Comparison of ENCODE assay signal across 1 cellular context in the genomic region with DNA sequence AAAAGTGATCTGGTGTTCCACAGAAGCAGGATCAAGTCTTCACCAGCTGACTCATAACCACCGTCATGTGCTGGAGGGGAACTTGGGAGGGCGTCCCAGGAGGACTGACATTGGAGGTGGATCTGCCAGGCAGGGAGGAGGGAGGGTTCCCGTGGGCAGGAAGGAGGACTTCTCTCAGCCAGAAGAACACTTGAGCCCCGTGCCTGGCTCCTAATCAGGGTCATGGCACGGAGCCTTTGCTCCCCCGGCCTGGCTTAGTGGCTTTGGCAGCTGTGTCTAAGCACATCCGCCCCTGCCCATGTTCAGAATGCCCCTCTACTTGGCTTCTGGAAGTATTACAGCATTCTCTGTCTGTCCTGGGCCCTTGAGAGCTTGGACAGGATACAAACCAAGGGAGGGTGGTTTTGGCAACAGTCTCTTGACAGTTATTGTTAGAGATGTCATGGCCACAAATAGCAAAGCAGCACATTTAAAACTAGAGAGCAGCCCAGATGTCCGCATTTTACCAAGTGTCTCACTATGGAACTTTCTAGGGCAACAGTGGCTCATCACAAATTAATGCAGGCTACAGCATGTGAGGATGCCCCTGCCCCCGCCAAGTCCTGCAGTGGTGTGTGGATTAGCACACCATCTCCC.
TF ChIP-seq lines count a peak whose summit lies in the region.

No MANE protein-coding gene starts in this region.

TF ChIP-seq in HEK293, 187 proteins besides CTCF, POLR2A, EP300 and RAD21 (continued from another document):
- TF ChIP-seq, protein P1, sequence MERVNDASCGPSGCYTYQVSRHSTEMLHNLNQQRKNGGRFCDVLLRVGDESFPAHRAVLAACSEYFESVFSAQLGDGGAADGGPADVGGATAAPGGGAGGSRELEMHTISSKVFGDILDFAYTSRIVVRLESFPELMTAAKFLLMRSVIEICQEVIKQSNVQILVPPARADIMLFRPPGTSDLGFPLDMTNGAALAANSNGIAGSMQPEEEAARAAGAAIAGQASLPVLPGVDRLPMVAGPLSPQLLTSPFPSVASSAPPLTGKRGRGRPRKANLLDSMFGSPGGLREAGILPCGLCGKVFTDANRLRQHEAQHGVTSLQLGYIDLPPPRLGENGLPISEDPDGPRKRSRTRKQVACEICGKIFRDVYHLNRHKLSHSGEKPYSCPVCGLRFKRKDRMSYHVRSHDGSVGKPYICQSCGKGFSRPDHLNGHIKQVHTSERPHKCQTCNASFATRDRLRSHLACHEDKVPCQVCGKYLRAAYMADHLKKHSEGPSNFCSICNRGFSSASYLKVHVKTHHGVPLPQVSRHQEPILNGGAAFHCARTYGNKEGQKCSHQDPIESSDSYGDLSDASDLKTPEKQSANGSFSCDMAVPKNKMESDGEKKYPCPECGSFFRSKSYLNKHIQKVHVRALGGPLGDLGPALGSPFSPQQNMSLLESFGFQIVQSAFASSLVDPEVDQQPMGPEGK (tag by site-specific recombination; IDR thresholded peaks at IDR 0.05), result no peak
- TF ChIP-seq ZNF610 (tag by site-specific recombination; IDR thresholded peaks at IDR 0.05; ENCODE audit: borderline replicate concordance), result no peak
- no peak for TF ChIP-seq ZNF248 (tag by site-specific recombination; IDR thresholded peaks at IDR 0.05)
- TF ChIP-seq ZNF350 (tag by site-specific recombination; IDR thresholded peaks at IDR 0.05), result no peak
- no peak for TF ChIP-seq ZNF621 (tag by site-specific recombination; IDR thresholded peaks at IDR 0.05)
- TF ChIP-seq, protein P2, sequence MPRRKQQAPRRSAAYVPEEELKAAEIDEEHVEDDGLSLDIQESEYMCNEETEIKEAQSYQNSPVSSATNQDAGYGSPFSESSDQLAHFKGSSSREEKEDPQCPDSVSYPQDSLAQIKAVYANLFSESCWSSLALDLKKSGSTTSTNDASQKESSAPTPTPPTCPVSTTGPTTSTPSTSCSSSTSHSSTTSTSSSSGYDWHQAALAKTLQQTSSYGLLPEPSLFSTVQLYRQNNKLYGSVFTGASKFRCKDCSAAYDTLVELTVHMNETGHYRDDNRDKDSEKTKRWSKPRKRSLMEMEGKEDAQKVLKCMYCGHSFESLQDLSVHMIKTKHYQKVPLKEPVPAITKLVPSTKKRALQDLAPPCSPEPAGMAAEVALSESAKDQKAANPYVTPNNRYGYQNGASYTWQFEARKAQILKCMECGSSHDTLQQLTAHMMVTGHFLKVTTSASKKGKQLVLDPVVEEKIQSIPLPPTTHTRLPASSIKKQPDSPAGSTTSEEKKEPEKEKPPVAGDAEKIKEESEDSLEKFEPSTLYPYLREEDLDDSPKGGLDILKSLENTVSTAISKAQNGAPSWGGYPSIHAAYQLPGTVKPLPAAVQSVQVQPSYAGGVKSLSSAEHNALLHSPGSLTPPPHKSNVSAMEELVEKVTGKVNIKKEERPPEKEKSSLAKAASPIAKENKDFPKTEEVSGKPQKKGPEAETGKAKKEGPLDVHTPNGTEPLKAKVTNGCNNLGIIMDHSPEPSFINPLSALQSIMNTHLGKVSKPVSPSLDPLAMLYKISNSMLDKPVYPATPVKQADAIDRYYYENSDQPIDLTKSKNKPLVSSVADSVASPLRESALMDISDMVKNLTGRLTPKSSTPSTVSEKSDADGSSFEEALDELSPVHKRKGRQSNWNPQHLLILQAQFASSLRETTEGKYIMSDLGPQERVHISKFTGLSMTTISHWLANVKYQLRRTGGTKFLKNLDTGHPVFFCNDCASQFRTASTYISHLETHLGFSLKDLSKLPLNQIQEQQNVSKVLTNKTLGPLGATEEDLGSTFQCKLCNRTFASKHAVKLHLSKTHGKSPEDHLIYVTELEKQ (tag by site-specific recombination; IDR thresholded peaks at IDR 0.05; ENCODE audit: borderline replicate concordance), result no peak
- no peak for TF ChIP-seq ZNF404 (tag by site-specific recombination; IDR thresholded peaks at IDR 0.05)
- no peak for TF ChIP-seq ZNF184 (tag by site-specific recombination; IDR thresholded peaks at IDR 0.05)
- TF ChIP-seq SP2 (tag by site-specific recombination; IDR thresholded peaks at IDR 0.05), result no peak
- TF ChIP-seq, protein P3, sequence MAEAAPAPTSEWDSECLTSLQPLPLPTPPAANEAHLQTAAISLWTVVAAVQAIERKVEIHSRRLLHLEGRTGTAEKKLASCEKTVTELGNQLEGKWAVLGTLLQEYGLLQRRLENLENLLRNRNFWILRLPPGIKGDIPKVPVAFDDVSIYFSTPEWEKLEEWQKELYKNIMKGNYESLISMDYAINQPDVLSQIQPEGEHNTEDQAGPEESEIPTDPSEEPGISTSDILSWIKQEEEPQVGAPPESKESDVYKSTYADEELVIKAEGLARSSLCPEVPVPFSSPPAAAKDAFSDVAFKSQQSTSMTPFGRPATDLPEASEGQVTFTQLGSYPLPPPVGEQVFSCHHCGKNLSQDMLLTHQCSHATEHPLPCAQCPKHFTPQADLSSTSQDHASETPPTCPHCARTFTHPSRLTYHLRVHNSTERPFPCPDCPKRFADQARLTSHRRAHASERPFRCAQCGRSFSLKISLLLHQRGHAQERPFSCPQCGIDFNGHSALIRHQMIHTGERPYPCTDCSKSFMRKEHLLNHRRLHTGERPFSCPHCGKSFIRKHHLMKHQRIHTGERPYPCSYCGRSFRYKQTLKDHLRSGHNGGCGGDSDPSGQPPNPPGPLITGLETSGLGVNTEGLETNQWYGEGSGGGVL (tag by site-specific recombination; IDR thresholded peaks at IDR 0.05), result 0 out of 2 replicates have a peak, but pooled peaks have one; percentile 29
- no peak for TF ChIP-seq ZNF202 (tag by site-specific recombination; IDR thresholded peaks at IDR 0.05; ENCODE audit: borderline replicate concordance)
- 0 out of 2 replicates have a peak, but pooled peaks have one; percentile 18 for TF ChIP-seq ZFHX2 (tag by site-specific recombination; conservative IDR thresholded peaks at IDR 0.05)
- TF ChIP-seq, protein P4, sequence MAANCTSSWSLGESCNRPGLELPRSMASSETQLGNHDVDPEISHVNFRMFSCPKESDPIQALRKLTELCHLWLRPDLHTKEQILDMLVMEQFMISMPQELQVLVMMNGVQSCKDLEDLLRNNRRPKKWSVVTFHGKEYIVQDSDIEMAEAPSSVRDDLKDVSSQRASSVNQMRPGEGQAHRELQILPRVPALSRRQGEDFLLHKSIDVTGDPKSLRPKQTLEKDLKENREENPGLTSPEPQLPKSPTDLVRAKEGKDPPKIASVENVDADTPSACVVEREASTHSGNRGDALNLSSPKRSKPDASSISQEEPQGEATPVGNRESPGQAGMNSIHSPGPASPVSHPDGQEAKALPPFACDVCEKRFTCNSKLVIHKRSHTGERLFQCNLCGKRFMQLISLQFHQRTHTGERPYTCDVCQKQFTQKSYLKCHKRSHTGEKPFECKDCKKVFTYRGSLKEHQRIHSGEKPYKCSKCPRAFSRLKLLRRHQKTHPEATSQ (tag by site-specific recombination; IDR thresholded peaks at IDR 0.05), result no peak
- TF ChIP-seq ZNF211 (tag by site-specific recombination; IDR thresholded peaks at IDR 0.05; ENCODE audit: low read depth), result no peak
- no peak for TF ChIP-seq ZNF549 (tag by site-specific recombination; IDR thresholded peaks at IDR 0.05)
- no peak for TF ChIP-seq ZIC2 (tag by site-specific recombination; IDR thresholded peaks at IDR 0.05)
- TF ChIP-seq, protein P5, sequence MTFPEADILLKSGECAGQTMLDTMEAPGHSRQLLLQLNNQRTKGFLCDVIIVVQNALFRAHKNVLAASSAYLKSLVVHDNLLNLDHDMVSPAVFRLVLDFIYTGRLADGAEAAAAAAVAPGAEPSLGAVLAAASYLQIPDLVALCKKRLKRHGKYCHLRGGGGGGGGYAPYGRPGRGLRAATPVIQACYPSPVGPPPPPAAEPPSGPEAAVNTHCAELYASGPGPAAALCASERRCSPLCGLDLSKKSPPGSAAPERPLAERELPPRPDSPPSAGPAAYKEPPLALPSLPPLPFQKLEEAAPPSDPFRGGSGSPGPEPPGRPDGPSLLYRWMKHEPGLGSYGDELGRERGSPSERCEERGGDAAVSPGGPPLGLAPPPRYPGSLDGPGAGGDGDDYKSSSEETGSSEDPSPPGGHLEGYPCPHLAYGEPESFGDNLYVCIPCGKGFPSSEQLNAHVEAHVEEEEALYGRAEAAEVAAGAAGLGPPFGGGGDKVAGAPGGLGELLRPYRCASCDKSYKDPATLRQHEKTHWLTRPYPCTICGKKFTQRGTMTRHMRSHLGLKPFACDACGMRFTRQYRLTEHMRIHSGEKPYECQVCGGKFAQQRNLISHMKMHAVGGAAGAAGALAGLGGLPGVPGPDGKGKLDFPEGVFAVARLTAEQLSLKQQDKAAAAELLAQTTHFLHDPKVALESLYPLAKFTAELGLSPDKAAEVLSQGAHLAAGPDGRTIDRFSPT (tag by site-specific recombination; IDR thresholded peaks at IDR 0.05), result no peak
- no peak for TF ChIP-seq ZSCAN30 (tag by site-specific recombination; IDR thresholded peaks at IDR 0.05)
TF ChIP-seq in HEK293: peak in this region for 4.
